16 cellular contexts compared by ENCODE assay signal in the genomic region with DNA sequence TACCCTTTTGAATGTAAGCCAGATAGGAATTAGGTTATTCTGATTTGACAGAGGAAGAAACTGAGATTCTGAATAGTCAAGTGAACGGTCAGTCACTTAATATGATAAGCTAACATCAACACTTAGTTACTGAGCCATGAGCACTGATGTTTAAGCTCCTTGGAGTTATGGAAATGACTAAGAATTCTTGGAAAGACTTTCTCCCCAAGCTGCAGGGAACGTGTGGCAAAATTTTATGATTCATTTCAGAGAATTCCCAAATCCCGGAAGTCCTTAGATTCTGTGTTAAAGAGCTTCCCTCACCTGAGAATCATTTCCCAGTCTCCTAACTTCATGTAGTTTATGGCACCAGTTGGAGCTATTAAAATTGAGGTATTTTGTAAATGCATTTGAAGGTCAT.
A peak's percentile ranks its signal among the peaks of the same experiment; 100 is the strongest.
DNase-seq lines count a peak whose midpoint lies in the region; ATAC-seq, FAIRE-seq and TF ChIP-seq lines count a peak whose summit lies in the region.
"Had no signal": no experiment of that assay in that cellular context is flagged by ENCODE, and none has a peak within 500 bp of the region (broad histone marks: within the 10 kb centered on the region; RNA-seq: fewer than 3 reads in every experiment).

No MANE protein-coding gene starts in this region.

- no peak for FAIRE-seq in astrocyte (lab: Jason Lieb, UNC)
- FAIRE-seq: A549, GM12878, GM18507, H54, HepG2, HTR-8/SVneo had no signal

- TF ChIP-seq CTCF in astrocyte (IDR thresholded peaks at IDR 0.05; ENCODE audit: insufficient read depth, low read depth, low read length): no peak

- peaks cover 8% of the 10 kb centered on the region for H3K9me3 Mint-ChIP-seq in astrocyte (ENCODE audit: unreplicated experiment)
- H3K9me3 Mint-ChIP-seq in activated CD8-positive, alpha-beta memory T cell treated with anti-CD3 and anti-CD28 coated beads, Interleukin-2, amount 10 ng/mL, durations not matched to agents 7 days and 5 days (ENCODE audit: low read depth): peaks cover 2% of the 10 kb centered on the region

- H3K4me1 ChIP-seq in GM23248 (ENCODE audit: insufficient read depth) (no peaks in the 10 kb centered on the region), astrocyte (ENCODE audit: insufficient read depth, low read length) (no peaks in the 10 kb centered on the region)
- H3K4me1 ChIP-seq: A549 had no signal

- no peaks in the 10 kb centered on the region for H3K27me3 Mint-ChIP-seq in astrocyte (ENCODE audit: low read depth, unreplicated experiment)
- no peaks in the 10 kb centered on the region for H3K27me3 Mint-ChIP-seq in activated CD8-positive, alpha-beta memory T cell treated with anti-CD3 and anti-CD28 coated beads, Interleukin-2, amount 10 ng/mL, durations not matched to agents 7 days and 5 days

- CTCF ChIA-PET in activated CD8-positive, alpha-beta memory T cell treated with anti-CD3 and anti-CD28 coated beads, Interleukin-2, amount 10 ng/mL, durations not matched to agents 7 days and 5 days (lab: Charles Lee): no interaction called here

- no peaks in the 10 kb centered on the region for H3K36me3 Mint-ChIP-seq in astrocyte (ENCODE audit: low read depth, unreplicated experiment)
- H3K36me3 Mint-ChIP-seq in activated CD8-positive, alpha-beta memory T cell treated with anti-CD3 and anti-CD28 coated beads, Interleukin-2, amount 10 ng/mL, durations not matched to agents 7 days and 5 days: no peaks in the 10 kb centered on the region
- H3K36me3 Mint-ChIP-seq: CD14-positive monocyte; CD8-positive, alpha-beta T cell had no signal

- no peaks in the 10 kb centered on the region for H3K9me2 ChIP-seq in GM23248 (ENCODE audit: insufficient read depth)

- H3K4me3 Mint-ChIP-seq in astrocyte (ENCODE audit: unreplicated experiment): no peak overlapping the region
- H3K4me3 Mint-ChIP-seq in activated CD8-positive, alpha-beta memory T cell treated with anti-CD3 and anti-CD28 coated beads, Interleukin-2, amount 10 ng/mL, durations not matched to agents 7 days and 5 days: no peak overlapping the region
- H3K4me3 Mint-ChIP-seq: CD14-positive monocyte; CD8-positive, alpha-beta T cell had no signal

- H4K20me1 ChIP-seq in GM23248 (ENCODE audit: insufficient read depth): no peaks in the 10 kb centered on the region
- H4K20me1 ChIP-seq in astrocyte (ENCODE audit: insufficient read depth, low read length): no peaks in the 10 kb centered on the region

- H3K9ac ChIP-seq in GM23248 (no peak overlapping the region), astrocyte (ENCODE audit: low read length) (no peak overlapping the region)

- H3K4me3 ChIP-seq in GM23248 (no peak overlapping the region), astrocyte (ENCODE audit: insufficient read depth, low read depth, low read length) (no peak overlapping the region)
- H3K4me3 ChIP-seq: A549, GM12878 had no signal

- DNase-seq in GM23248: peak; percentile 2
- DNase-seq in LHCN-M2 (ENCODE audit: low read depth): peak; percentile 8
- no peak for DNase-seq in astrocyte (ENCODE audit: low read depth)
- DNase-seq in ureter (ENCODE audit: low spot score): no peak
- DNase-seq in activated CD8-positive, alpha-beta memory T cell treated with anti-CD3 and anti-CD28 coated beads, Interleukin-2, amount 10 ng/mL, durations not matched to agents 7 days and 5 days: no peak
- DNase-seq: CD8-positive, alpha-beta T cell; COR-L47; DMS53 had no signal

- 12 to 16% methylated on average over 3 of the region's 3 CpGs for WGBS in GM23248 (ENCODE audit: low coverage in 1 of 2, low lambda C conversion rate in 2 of 2, missing lambda C conversion rate in 2 of 2), 2 experiments

- peaks cover 4% of the 10 kb centered on the region for H3K9me3 ChIP-seq in GM23248 (ENCODE audit: low read depth)
- peaks cover 11% of the 10 kb centered on the region for H3K9me3 ChIP-seq in astrocyte (ENCODE audit: insufficient read depth, low read depth, low read length)
- H3K9me3 ChIP-seq: A549 had no signal

- H3K27ac ChIP-seq in GM23248: no peak overlapping the region
- no peak overlapping the region for H3K27ac ChIP-seq in astrocyte (ENCODE audit: low read depth, low read length)
- H3K27ac ChIP-seq: A549 had no signal

- H2AFZ ChIP-seq in GM23248: no peak overlapping the region
- no peak overlapping the region for H2AFZ ChIP-seq in astrocyte (ENCODE audit: low read depth, low read length)

- peak overlapping the region; percentile 84 for H3K27ac Mint-ChIP-seq in astrocyte (ENCODE audit: unreplicated experiment)
- no peak overlapping the region for H3K27ac Mint-ChIP-seq in activated CD8-positive, alpha-beta memory T cell treated with anti-CD3 and anti-CD28 coated beads, Interleukin-2, amount 10 ng/mL, durations not matched to agents 7 days and 5 days
- H3K27ac Mint-ChIP-seq: CD14-positive monocyte; CD8-positive, alpha-beta T cell had no signal

- H3K4me1 Mint-ChIP-seq in astrocyte (ENCODE audit: low read depth, unreplicated experiment): peaks cover 58% of the 10 kb centered on the region
- no peaks in the 10 kb centered on the region for H3K4me1 Mint-ChIP-seq in activated CD8-positive, alpha-beta memory T cell treated with anti-CD3 and anti-CD28 coated beads, Interleukin-2, amount 10 ng/mL, durations not matched to agents 7 days and 5 days
- H3K4me1 Mint-ChIP-seq: CD14-positive monocyte had no signal

- in situ Hi-C loops in GM23248 (cut with MboI): no loop called here

- H3K27me3 ChIP-seq in GM23248 (replicated peaks; ENCODE audit: insufficient read depth) (no peaks in the 10 kb centered on the region), astrocyte (ENCODE audit: insufficient read depth, low read length) (no peaks in the 10 kb centered on the region)

- H3F3A ChIP-seq in GM23248 (ENCODE audit: insufficient read depth): no peaks in the 10 kb centered on the region

- no peak for ATAC-seq in activated CD8-positive, alpha-beta memory T cell treated with anti-CD3 and anti-CD28 coated beads, Interleukin-2, amount 10 ng/mL, durations not matched to agents 7 days and 5 days
- ATAC-seq in HG03457 (IDR thresholded peaks at IDR 0.05; ENCODE audit: unreplicated experiment): no peak
- ATAC-seq: A549; CD8-positive, alpha-beta T cell; GM12878; HepG2 had no signal

- no peaks in the 10 kb centered on the region for H3K36me3 ChIP-seq in GM23248 (ENCODE audit: low read depth)
- no peaks in the 10 kb centered on the region for H3K36me3 ChIP-seq in astrocyte (ENCODE audit: insufficient read depth, low read length)

- H3K4me2 ChIP-seq in GM23248 (ENCODE audit: unreplicated experiment) (no peak overlapping the region), astrocyte (ENCODE audit: low read length) (no peak overlapping the region)
- H3K4me2 ChIP-seq: A549 had no signal

- H3K79me2 ChIP-seq in GM23248 (ENCODE audit: insufficient read depth) (no peaks in the 10 kb centered on the region), astrocyte (ENCODE audit: insufficient read depth, low read length) (no peaks in the 10 kb centered on the region)

Comparison
In these comparisons a context has a peak if more than half of its experiments do, and no peak if none do; other contexts are left out.
1. DNase-seq: peak in GM23248 (single experiment) and LHCN-M2 (single experiment); none in astrocyte (single experiment), ureter (single experiment) and activated CD8-positive, alpha-beta memory T cell treated with anti-CD3 and anti-CD28 coated beads, Interleukin-2, amount 10 ng/mL, durations not matched to agents 7 days and 5 days (single experiment).